Comparison of ENCODE assay signal across 1 cellular context in the genomic region with DNA sequence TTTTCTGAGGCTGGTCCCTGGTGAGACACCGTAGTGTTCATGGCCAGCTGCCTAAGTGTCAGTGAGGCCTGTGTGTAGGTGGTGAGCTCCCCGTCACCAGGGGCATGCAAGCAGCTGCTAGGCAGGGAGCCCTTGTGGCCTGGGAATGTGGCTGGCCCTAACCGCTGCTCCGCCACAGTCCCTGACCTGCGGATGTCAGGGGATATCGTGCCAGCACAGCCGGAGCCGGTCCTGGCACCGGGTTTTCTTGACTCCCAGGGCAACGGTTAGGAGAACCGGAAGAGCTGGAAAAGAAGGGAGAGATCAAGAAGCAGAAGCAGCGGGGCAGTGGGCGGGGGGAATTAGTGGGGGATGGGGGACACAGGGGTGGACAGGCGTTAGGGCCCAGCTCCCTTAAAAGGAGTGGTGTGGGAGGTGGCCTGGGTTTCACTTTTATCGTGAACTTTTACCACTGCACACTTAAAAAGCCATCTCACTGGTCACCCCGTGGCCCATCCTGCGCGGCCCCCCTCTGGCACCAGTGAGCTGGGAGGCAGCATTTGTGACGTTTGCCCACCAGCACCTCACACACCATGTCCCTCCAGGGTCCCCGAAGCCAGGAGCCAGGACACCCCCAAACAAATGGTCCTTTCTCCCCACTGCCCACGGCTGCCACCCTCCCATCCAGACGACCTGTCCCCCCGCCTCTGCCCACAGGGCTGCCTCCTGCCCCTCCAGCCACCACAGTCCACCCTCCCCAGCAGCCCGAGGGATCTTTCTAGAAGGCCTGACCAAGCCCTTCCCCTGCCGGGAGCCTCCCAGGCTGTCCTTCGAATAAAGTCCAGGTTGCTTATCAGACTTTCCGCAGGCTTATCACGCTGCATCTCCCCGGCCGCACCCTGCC.
TF ChIP-seq lines count a peak whose summit lies in the region.

No MANE protein-coding gene starts in this region.

TF ChIP-seq in HepG2, 621 proteins besides CTCF, POLR2A, EP300 and RAD21 (continued from another document and continues in another):
- TF ChIP-seq CHD4 (IDR thresholded peaks at IDR 0.05; ENCODE audit: borderline replicate concordance, low read length) = 0 out of 2 replicates have a peak, but pooled peaks have one; percentile 79
- TF ChIP-seq STAT5B (CRISPR knock-in tag; IDR thresholded peaks at IDR 0.05) = no peak
- peak; percentile 22; the same call in 1 of the 2 replicates for TF ChIP-seq RFX3 (CRISPR knock-in tag; IDR thresholded peaks at IDR 0.05)
- 0 out of 2 replicates have a peak, but pooled peaks have one; percentile 14 for TF ChIP-seq ZNF414 (CRISPR knock-in tag; IDR thresholded peaks at IDR 0.05)
- no peak for TF ChIP-seq GLMP (CRISPR knock-in tag; IDR thresholded peaks at IDR 0.05; ENCODE audit: borderline replicate concordance)
- TF ChIP-seq MAFG (CRISPR knock-in tag; IDR thresholded peaks at IDR 0.05) = no peak
- peak; percentile 10; the same call in 1 of the 2 replicates for TF ChIP-seq FOXO1 (CRISPR knock-in tag; IDR thresholded peaks at IDR 0.05)
- TF ChIP-seq CC2D1A (CRISPR knock-in tag; IDR thresholded peaks at IDR 0.05) = no peak
- no peak for TF ChIP-seq NRL (CRISPR knock-in tag; IDR thresholded peaks at IDR 0.05; ENCODE audit: borderline replicate concordance)
- no peak for TF ChIP-seq ZNF33B (CRISPR knock-in tag; IDR thresholded peaks at IDR 0.05)
- no peak for TF ChIP-seq FOXA1 (IDR thresholded peaks at IDR 0.05)
- TF ChIP-seq FOXA1 (CRISPR knock-in tag; IDR thresholded peaks at IDR 0.05) = no peak
- TF ChIP-seq IRF1 (CRISPR knock-in tag; IDR thresholded peaks at IDR 0.05; ENCODE audit: low read depth) = no peak
- no peak for TF ChIP-seq TSC22D2 (CRISPR knock-in tag; IDR thresholded peaks at IDR 0.05; ENCODE audit: borderline replicate concordance)
- TF ChIP-seq ZNF567 (CRISPR knock-in tag; IDR thresholded peaks at IDR 0.05; ENCODE audit: borderline replicate concordance) = no peak
- no peak for TF ChIP-seq SETDB1 (CRISPR knock-in tag; IDR thresholded peaks at IDR 0.05; ENCODE audit: borderline replicate concordance)
- TF ChIP-seq ATF1 (CRISPR knock-in tag; IDR thresholded peaks at IDR 0.05) = no peak
- TF ChIP-seq ZNF292 (CRISPR knock-in tag; IDR thresholded peaks at IDR 0.05; ENCODE audit: borderline replicate concordance, low read depth) = peak; percentile 79; the same call in 1 of the 2 replicates
- TF ChIP-seq HNRNPL (IDR thresholded peaks at IDR 0.05; ENCODE audit: low read depth, low read length) = peak; percentile 71
- TF ChIP-seq ZNF460 (CRISPR knock-in tag; IDR thresholded peaks at IDR 0.05; ENCODE audit: borderline replicate concordance) = no peak
- TF ChIP-seq PRDM15 (CRISPR knock-in tag; IDR thresholded peaks at IDR 0.05) = peak; percentile 98
- no peak for TF ChIP-seq HOXA7 (CRISPR knock-in tag; IDR thresholded peaks at IDR 0.05)
- no peak for TF ChIP-seq MXD1 (CRISPR knock-in tag; IDR thresholded peaks at IDR 0.05)
- no peak for TF ChIP-seq PHF21A (CRISPR knock-in tag; IDR thresholded peaks at IDR 0.05)
- no peak for TF ChIP-seq ZNF674 (CRISPR knock-in tag; IDR thresholded peaks at IDR 0.05; ENCODE audit: low read depth)
- TF ChIP-seq ZNF570 (CRISPR knock-in tag; IDR thresholded peaks at IDR 0.05; ENCODE audit: borderline replicate concordance) = no peak
- TF ChIP-seq MATR3 (CRISPR knock-in tag; IDR thresholded peaks at IDR 0.05) = no peak
- TF ChIP-seq FOXK1 (CRISPR knock-in tag; IDR thresholded peaks at IDR 0.05; ENCODE audit: borderline replicate concordance, low read depth) = no peak
- no peak for TF ChIP-seq GTF2F1 (IDR thresholded peaks at IDR 0.05; ENCODE audit: low read length)
- no peak for TF ChIP-seq ZNF34 (CRISPR knock-in tag; IDR thresholded peaks at IDR 0.05; ENCODE audit: borderline replicate concordance)
- TF ChIP-seq, protein P1, sequence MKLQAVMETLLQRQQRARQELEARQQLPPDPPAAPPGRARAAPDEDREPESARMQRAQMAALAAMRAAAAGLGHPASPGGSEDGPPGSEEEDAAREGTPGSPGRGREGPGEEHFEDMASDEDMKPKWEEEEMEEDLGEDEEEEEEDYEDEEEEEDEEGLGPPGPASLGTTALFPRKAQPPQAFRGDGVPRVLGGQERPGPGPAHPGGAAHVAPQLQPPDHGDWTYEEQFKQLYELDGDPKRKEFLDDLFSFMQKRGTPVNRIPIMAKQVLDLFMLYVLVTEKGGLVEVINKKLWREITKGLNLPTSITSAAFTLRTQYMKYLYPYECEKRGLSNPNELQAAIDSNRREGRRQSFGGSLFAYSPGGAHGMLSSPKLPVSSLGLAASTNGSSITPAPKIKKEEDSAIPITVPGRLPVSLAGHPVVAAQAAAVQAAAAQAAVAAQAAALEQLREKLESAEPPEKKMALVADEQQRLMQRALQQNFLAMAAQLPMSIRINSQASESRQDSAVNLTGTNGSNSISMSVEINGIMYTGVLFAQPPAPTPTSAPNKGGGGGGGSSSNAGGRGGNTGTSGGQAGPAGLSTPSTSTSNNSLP (IDR thresholded peaks at IDR 0.05; ENCODE audit: low read depth, low read length) = no peak
- TF ChIP-seq ZNF543 (CRISPR knock-in tag; IDR thresholded peaks at IDR 0.05) = peak; percentile 100
- TF ChIP-seq, protein P2, sequence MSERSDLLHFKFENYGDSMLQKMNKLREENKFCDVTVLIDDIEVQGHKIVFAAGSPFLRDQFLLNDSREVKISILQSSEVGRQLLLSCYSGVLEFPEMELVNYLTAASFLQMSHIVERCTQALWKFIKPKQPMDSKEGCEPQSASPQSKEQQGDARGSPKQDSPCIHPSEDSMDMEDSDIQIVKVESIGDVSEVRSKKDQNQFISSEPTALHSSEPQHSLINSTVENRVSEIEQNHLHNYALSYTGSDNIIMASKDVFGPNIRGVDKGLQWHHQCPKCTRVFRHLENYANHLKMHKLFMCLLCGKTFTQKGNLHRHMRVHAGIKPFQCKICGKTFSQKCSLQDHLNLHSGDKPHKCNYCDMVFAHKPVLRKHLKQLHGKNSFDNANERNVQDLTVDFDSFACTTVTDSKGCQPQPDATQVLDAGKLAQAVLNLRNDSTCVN (CRISPR knock-in tag; IDR thresholded peaks at IDR 0.05; ENCODE audit: borderline replicate concordance) = no peak
- TF ChIP-seq, protein P3, sequence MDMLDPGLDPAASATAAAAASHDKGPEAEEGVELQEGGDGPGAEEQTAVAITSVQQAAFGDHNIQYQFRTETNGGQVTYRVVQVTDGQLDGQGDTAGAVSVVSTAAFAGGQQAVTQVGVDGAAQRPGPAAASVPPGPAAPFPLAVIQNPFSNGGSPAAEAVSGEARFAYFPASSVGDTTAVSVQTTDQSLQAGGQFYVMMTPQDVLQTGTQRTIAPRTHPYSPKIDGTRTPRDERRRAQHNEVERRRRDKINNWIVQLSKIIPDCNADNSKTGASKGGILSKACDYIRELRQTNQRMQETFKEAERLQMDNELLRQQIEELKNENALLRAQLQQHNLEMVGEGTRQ (IDR thresholded peaks at IDR 0.05; ENCODE audit: low read depth, low read length) = no peak
- TF ChIP-seq, protein P3 (CRISPR knock-in tag; IDR thresholded peaks at IDR 0.05; ENCODE audit: borderline replicate concordance) = peak; percentile 53; the same call in 1 of the 2 replicates
- TF ChIP-seq, protein P4, sequence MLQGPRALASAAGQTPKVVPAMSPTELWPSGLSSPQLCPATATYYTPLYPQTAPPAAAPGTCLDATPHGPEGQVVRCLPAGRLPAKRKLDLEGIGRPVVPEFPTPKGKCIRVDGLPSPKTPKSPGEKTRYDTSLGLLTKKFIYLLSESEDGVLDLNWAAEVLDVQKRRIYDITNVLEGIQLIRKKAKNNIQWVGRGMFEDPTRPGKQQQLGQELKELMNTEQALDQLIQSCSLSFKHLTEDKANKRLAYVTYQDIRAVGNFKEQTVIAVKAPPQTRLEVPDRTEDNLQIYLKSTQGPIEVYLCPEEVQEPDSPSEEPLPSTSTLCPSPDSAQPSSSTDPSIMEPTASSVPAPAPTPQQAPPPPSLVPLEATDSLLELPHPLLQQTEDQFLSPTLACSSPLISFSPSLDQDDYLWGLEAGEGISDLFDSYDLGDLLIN (CRISPR knock-in tag; IDR thresholded peaks at IDR 0.05; ENCODE audit: borderline replicate concordance) = no peak
- TF ChIP-seq ZNF577 (CRISPR knock-in tag; IDR thresholded peaks at IDR 0.05; ENCODE audit: borderline replicate concordance, low read depth) = no peak
